In the genomic region with DNA sequence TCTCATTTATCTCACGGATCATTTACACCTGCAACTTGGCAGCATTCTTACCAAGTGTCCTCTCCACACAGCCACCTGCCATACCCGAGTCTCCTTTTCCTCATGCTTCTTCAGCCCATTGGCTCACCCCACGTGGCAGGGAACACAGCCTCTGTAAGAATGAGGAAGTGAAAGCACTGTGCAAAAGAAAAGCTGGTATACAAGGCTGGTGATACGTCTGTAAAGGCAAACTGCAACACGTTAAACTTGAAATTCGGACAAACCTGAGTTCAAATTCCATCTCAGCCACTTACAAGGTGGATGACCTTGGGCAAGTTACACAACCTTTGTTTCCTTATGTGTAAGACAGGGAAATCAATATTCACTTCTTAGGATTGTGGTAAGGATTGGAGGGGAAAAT, we compare ENCODE assay signal across 1 cellular context.
TF ChIP-seq lines count a peak whose summit lies in the region.

No MANE protein-coding gene starts in this region.

TF ChIP-seq in SK-N-SH treated with all-trans-retinoic acid at 6 μM for 48 hours, 23 proteins besides CTCF, POLR2A, EP300 and RAD21 (continued from another document):
- TF ChIP-seq, protein P1, sequence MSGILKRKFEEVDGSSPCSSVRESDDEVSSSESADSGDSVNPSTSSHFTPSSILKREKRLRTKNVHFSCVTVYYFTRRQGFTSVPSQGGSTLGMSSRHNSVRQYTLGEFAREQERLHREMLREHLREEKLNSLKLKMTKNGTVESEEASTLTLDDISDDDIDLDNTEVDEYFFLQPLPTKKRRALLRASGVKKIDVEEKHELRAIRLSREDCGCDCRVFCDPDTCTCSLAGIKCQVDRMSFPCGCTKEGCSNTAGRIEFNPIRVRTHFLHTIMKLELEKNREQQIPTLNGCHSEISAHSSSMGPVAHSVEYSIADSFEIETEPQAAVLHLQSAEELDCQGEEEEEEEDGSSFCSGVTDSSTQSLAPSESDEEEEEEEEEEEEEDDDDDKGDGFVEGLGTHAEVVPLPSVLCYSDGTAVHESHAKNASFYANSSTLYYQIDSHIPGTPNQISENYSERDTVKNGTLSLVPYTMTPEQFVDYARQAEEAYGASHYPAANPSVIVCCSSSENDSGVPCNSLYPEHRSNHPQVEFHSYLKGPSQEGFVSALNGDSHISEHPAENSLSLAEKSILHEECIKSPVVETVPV (CRISPR knock-in tag; IDR thresholded peaks at IDR 0.05): no peak
- no peak for TF ChIP-seq BACH2 (CRISPR knock-in tag; IDR thresholded peaks at IDR 0.05; ENCODE audit: borderline replicate concordance)
- no peak for TF ChIP-seq CSDC2 (CRISPR knock-in tag; IDR thresholded peaks at IDR 0.05)
TF ChIP-seq in SK-N-SH treated with all-trans-retinoic acid at 6 μM for 48 hours: peak in this region for 0.
